In the genomic region with DNA sequence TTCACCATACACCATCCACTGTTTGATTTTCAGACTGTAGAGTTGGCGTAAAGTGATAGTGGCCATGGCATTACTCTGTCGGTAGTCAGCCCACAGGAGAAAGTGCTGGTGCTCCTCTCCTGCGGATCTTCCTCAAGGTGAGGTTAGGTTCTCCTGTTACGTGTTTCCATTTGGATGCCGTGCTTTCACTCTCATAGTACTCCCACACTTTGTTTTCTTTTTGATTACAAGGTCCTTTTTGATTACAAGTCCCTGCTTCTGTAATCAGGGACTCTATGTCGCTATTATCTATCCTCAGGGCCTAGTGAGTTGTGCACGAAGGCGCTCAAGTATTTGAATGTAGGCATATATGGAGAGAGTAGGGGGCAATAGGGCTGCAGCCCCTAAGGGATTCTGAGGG, we compare ENCODE assay signal across 15 cellular contexts. TPM values are rescaled to one million over a fixed set of nuclear protein-coding genes. Genes with fewer than 3 reads are reported as not detected.
DNase-seq lines count a peak whose midpoint lies in the region; ATAC-seq and TF ChIP-seq lines count a peak whose summit lies in the region.
"Had no signal": no experiment of that assay in that cellular context is flagged by ENCODE, and none has a peak within 500 bp of the region (broad histone marks: within the 10 kb centered on the region; RNA-seq: fewer than 3 reads in every experiment).

No MANE protein-coding gene starts in this region.

- H3K27me3 ChIP-seq in GM23338 (ENCODE audit: insufficient read depth) (no peaks in the 10 kb centered on the region), PC-3 (ENCODE audit: low read length) (no peaks in the 10 kb centered on the region), SK-N-SH (ENCODE audit: insufficient read depth) (no peaks in the 10 kb centered on the region)

- H3K27ac ChIP-seq in GM23338 (ENCODE audit: low read depth): no peak overlapping the region
- H3K27ac ChIP-seq in OCI-LY7 (ENCODE audit: low read depth, low read length, poor library complexity, severe bottlenecking): no peak overlapping the region
- no peak overlapping the region for H3K27ac ChIP-seq in PC-3 (ENCODE audit: low read length)
- H3K27ac ChIP-seq in coronary artery: no peak overlapping the region
- H3K27ac ChIP-seq in SK-N-SH (ENCODE audit: low read depth in 2 of 2, low read length in 1 of 2): no peak overlapping the region
- H3K27ac ChIP-seq: 22Rv1 had no signal

- H3K79me2 ChIP-seq in GM23338 (replicated peaks; ENCODE audit: insufficient read depth) (peaks cover 85% of the 10 kb centered on the region), OCI-LY7 (ENCODE audit: insufficient read depth, low read depth, low read length) (peaks cover 90% of the 10 kb centered on the region), PC-3 (ENCODE audit: low read length) (peaks cover 56% of the 10 kb centered on the region), SK-N-SH (ENCODE audit: insufficient read depth) (no peaks in the 10 kb centered on the region)

- POLR2A ChIA-PET in OCI-LY7 (lab: Charles Lee): no interaction called here
- POLR2A ChIA-PET in PC-3 (lab: Charles Lee; ENCODE audit: unreplicated experiment): no interaction called here
- POLR2A ChIA-PET in SK-N-SH (lab: Yijun Ruan, JAX): no interaction called here

- TF ChIP-seq CTCF in GM23338 (conservative IDR thresholded peaks at IDR 0.05; ENCODE audit: low read depth in 2 of 2) (no peak), OCI-LY7 (conservative IDR thresholded peaks at IDR 0.05; ENCODE audit: low read length) (no peak), PC-3 (conservative IDR thresholded peaks at IDR 0.05; ENCODE audit: low read depth, low read length) (no peak), coronary artery (IDR thresholded peaks at IDR 0.05) (no peak), SK-N-SH (IDR thresholded peaks at IDR 0.05) (no peak)

- no peak overlapping the region for H3K4me3 Mint-ChIP-seq in activated CD4-positive, alpha-beta T cell treated with anti-CD3 and anti-CD28 coated beads, Interleukin-2, amount 10 ng/mL, durations not matched to agents 24 days and 14 days
- no peak overlapping the region for H3K4me3 Mint-ChIP-seq in GM23338
- H3K4me3 Mint-ChIP-seq: CD14-positive monocyte had no signal

- peak; percentile 49 for DNase-seq in activated CD4-positive, alpha-beta T cell treated with anti-CD3 and anti-CD28 coated beads, Interleukin-2, amount 10 ng/mL, durations not matched to agents 24 days and 14 days
- no peak for DNase-seq in activated CD4-positive, alpha-beta T cell treated with anti-CD3 and anti-CD28 coated beads, Interleukin-2, amount 50 U/mL, for 48 hours
- DNase-seq in GM23338 (ENCODE audit: low spot score) (no peak), OCI-LY7 (ENCODE audit: low spot score) (no peak), left kidney (ENCODE audit: low read depth, low spot score) (peak; percentile 45), PC-3 (no peak), coronary artery (ENCODE audit: low spot score) (no peak), SK-N-SH (no peak)
- DNase-seq: Caco-2; CD8-positive, alpha-beta memory T cell; GF-D8; GOT3; HCEC 1CT had no signal

- H3K4me2 ChIP-seq in GM23338: no peak overlapping the region
- peak overlapping the region; percentile 91; the same call in 1 of the 2 replicates for H3K4me2 ChIP-seq in OCI-LY7 (ENCODE audit: low read length)
- H3K4me2 ChIP-seq in PC-3 (ENCODE audit: low read length): no peak overlapping the region
- H3K4me2 ChIP-seq in SK-N-SH: no peak overlapping the region

- intact Hi-C loops in activated CD4-positive, alpha-beta T cell treated with anti-CD3 and anti-CD28 coated beads, Interleukin-2, amount 10 ng/mL, durations not matched to agents 24 days and 14 days (cut with micrococcal nuclease): no loop called here
- intact Hi-C loops in OCI-LY7 (cut with micrococcal nuclease; ENCODE audit: unreplicated experiment) (no loop called here), PC-3 (cut with micrococcal nuclease) (no loop called here)

- no peaks in the 10 kb centered on the region for H3K27me3 Mint-ChIP-seq in activated CD4-positive, alpha-beta T cell treated with anti-CD3 and anti-CD28 coated beads, Interleukin-2, amount 10 ng/mL, durations not matched to agents 24 days and 14 days
- no peaks in the 10 kb centered on the region for H3K27me3 Mint-ChIP-seq in GM23338 (ENCODE audit: insufficient read depth, low read depth, poor library complexity)

- peaks cover 13% of the 10 kb centered on the region for H3K36me3 Mint-ChIP-seq in activated CD4-positive, alpha-beta T cell treated with anti-CD3 and anti-CD28 coated beads, Interleukin-2, amount 10 ng/mL, durations not matched to agents 24 days and 14 days (ENCODE audit: low read depth)
- peaks cover 31% of the 10 kb centered on the region for H3K36me3 Mint-ChIP-seq in GM23338 (ENCODE audit: low read depth)
- H3K36me3 Mint-ChIP-seq: CD14-positive monocyte had no signal

- TF ChIP-seq RAD21 in SK-N-SH (IDR thresholded peaks at IDR 0.05; ENCODE audit: low read length): no peak

- 0 out of 2 replicates have a peak, but pooled peaks cover 4% of the 10 kb centered on the region for H3F3A ChIP-seq in GM23338 (replicated peaks; ENCODE audit: low read depth)
- no peaks in the 10 kb centered on the region for H3F3A ChIP-seq in PC-3 (ENCODE audit: low read length, unreplicated experiment)
- no peaks in the 10 kb centered on the region for H3F3A ChIP-seq in SK-N-SH (replicated peaks; ENCODE audit: insufficient read depth)

- WGBS in SK-N-SH (ENCODE audit: low lambda C conversion rate): 90% methylated on average over 8 of the region's 8 CpGs

- H3K36me3 ChIP-seq in GM23338 (ENCODE audit: insufficient read depth) (no peaks in the 10 kb centered on the region), OCI-LY7 (ENCODE audit: insufficient read depth, low read length) (peaks cover 41% of the 10 kb centered on the region), PC-3 (ENCODE audit: low read depth, low read length) (no peaks in the 10 kb centered on the region), SK-N-SH (replicated peaks in 1 of 2; ENCODE audit: control insufficient read depth in 1 of 2, insufficient read depth in 2 of 2, low read length in 1 of 2) (no peaks in the 10 kb centered on the region)

- ATAC-seq in GM23338: no peak
- no peak for ATAC-seq in PC-3

- H2AFZ ChIP-seq in GM23338 (no peak overlapping the region), OCI-LY7 (ENCODE audit: low read length) (no peak overlapping the region), PC-3 (ENCODE audit: low read length) (no peak overlapping the region), SK-N-SH (ENCODE audit: low read depth) (no peak overlapping the region)

- BruUV-seq in OCI-LY7 (replicated peaks; lab: Mats Ljungman, UMichigan) (no TSS peak), PC-3 (replicated peaks; lab: Mats Ljungman, UMichigan) (no TSS peak)

- peaks cover 37% of the 10 kb centered on the region for H3K4me1 ChIP-seq in GM23338 (ENCODE audit: insufficient read depth)
- H3K4me1 ChIP-seq in OCI-LY7 (ENCODE audit: insufficient read depth, low read length, poor library complexity, severe bottlenecking): peaks cover 34% of the 10 kb centered on the region
- peaks cover 15% of the 10 kb centered on the region; the same call in 1 of the 2 replicates for H3K4me1 ChIP-seq in PC-3 (ENCODE audit: insufficient read depth, low read length)
- peaks cover 0 to 3% of the 10 kb centered on the region in 2 experiments; a peak in 2 of 4 replicates for H3K4me1 ChIP-seq in SK-N-SH (ENCODE audit: control insufficient read depth in 1 of 2, insufficient read depth in 2 of 2, low read depth in 1 of 2, low read length in 1 of 2)
- H3K4me1 ChIP-seq: Caco-2 had no signal

- CTCF ChIA-PET in OCI-LY7 (lab: Charles Lee; ENCODE audit: unreplicated experiment) (no interaction called here), PC-3 (lab: Charles Lee) (no interaction called here), SK-N-SH (lab: Yijun Ruan, JAX) (no interaction called here)

- H3K9me3 ChIP-seq in OCI-LY7 (ENCODE audit: low read length) (peaks cover 5% of the 10 kb centered on the region; the same call in 1 of the 2 replicates), PC-3 (ENCODE audit: low read length) (no peaks in the 10 kb centered on the region), SK-N-SH (no peaks in the 10 kb centered on the region)
- H3K9me3 ChIP-seq: Caco-2 had no signal

- H3K9ac ChIP-seq in PC-3 (ENCODE audit: low read length) (no peak overlapping the region), SK-N-SH (no peak overlapping the region)

- H3K9me2 ChIP-seq in GM23338 (ENCODE audit: insufficient read depth): peaks cover 4% of the 10 kb centered on the region; the same call in 1 of the 2 replicates
- H3K9me2 ChIP-seq in OCI-LY7 (ENCODE audit: insufficient read depth, low read length): no peaks in the 10 kb centered on the region
- H3K9me2 ChIP-seq in PC-3 (replicated peaks; ENCODE audit: low read length): no peaks in the 10 kb centered on the region
- no peaks in the 10 kb centered on the region for H3K9me2 ChIP-seq in SK-N-SH

- no peak overlapping the region for H3K27ac Mint-ChIP-seq in activated CD4-positive, alpha-beta T cell treated with anti-CD3 and anti-CD28 coated beads, Interleukin-2, amount 10 ng/mL, durations not matched to agents 24 days and 14 days
- peak overlapping the region; percentile 54 for H3K27ac Mint-ChIP-seq in GM23338
- H3K27ac Mint-ChIP-seq: CD14-positive monocyte; CD8-positive, alpha-beta memory T cell had no signal

- H3K4me1 Mint-ChIP-seq in activated CD4-positive, alpha-beta T cell treated with anti-CD3 and anti-CD28 coated beads, Interleukin-2, amount 10 ng/mL, durations not matched to agents 24 days and 14 days: peaks cover 34% of the 10 kb centered on the region
- peaks cover 65% of the 10 kb centered on the region for H3K4me1 Mint-ChIP-seq in GM23338

- H3K9me3 Mint-ChIP-seq in activated CD4-positive, alpha-beta T cell treated with anti-CD3 and anti-CD28 coated beads, Interleukin-2, amount 10 ng/mL, durations not matched to agents 24 days and 14 days: no peaks in the 10 kb centered on the region
- H3K9me3 Mint-ChIP-seq in GM23338: peaks cover 15% of the 10 kb centered on the region
- H3K9me3 Mint-ChIP-seq: CD8-positive, alpha-beta memory T cell had no signal

- H4K20me1 ChIP-seq in GM23338 (replicated peaks; ENCODE audit: insufficient read depth): peaks cover 21% of the 10 kb centered on the region
- peaks cover 26% of the 10 kb centered on the region; the same call in 1 of the 2 replicates for H4K20me1 ChIP-seq in OCI-LY7 (ENCODE audit: insufficient read depth, low read length)
- H4K20me1 ChIP-seq in PC-3 (ENCODE audit: low read length): peaks cover 29% of the 10 kb centered on the region; the same call in 1 of the 2 replicates
- H4K20me1 ChIP-seq in SK-N-SH (ENCODE audit: insufficient read depth): no peaks in the 10 kb centered on the region

- no peak overlapping the region for H3K4me3 ChIP-seq in GM23338
- peak overlapping the region; percentile 80 for H3K4me3 ChIP-seq in OCI-LY7 (ENCODE audit: low read depth, low read length, poor library complexity, severe bottlenecking)
- no peak overlapping the region for H3K4me3 ChIP-seq in PC-3 (ENCODE audit: low read length)
- no peak overlapping the region for H3K4me3 ChIP-seq in coronary artery
- no peak overlapping the region for H3K4me3 ChIP-seq in SK-N-SH (ENCODE audit: low read depth in 2 of 2, low read length in 1 of 2)

- TF ChIP-seq EP300 in SK-N-SH (IDR thresholded peaks at IDR 0.05; ENCODE audit: borderline replicate concordance in 1 of 2, low read depth in 1 of 2, low read length in 1 of 2): no peak

RNA-seq across cellular contexts. Expression of a gene that starts 4.3 kb away (rescaled TPM):
- 17.5 and 17.8 TPM in 2 replicates for total RNA-seq in activated CD4-positive, alpha-beta T cell treated with anti-CD3 and anti-CD28 coated beads, Interleukin-2, amount 10 ng/mL, durations not matched to agents 24 days and 14 days
- 15.2 and 27.3 TPM in 2 replicates for total RNA-seq in GM23338 (2014; rRNA removed; shearing (Covaris generic))
- polyA plus RNA-seq in GM23338 (2016; fragmentation: Nextera tagmentation; extraction: Ambion mirVana): 8.1 and 9.4 TPM in 2 replicates
- total RNA-seq in OCI-LY7 (2014; rRNA removed; shearing (Covaris generic)): 48.7 and 52.3 TPM in 2 replicates
- 50.1 and 54.6 TPM in 2 replicates for total RNA-seq in OCI-LY7 (2022)
- total RNA-seq in PC-3 (2014; rRNA removed): 8.3 and 13.0 TPM in 2 replicates
- 1.3 and 1.6 TPM in 2 replicates for polyA plus RNA-seq in SK-N-SH (2012; rRNA removed)
- 1.9 TPM in 2 replicates for polyA plus RNA-seq in SK-N-SH (2012; cell fraction: cytosol; rRNA removed)
- polyA plus RNA-seq in SK-N-SH (2012; cell fraction: nucleus; rRNA removed): 0.95 and 1.5 TPM in 2 replicates

Comparison
In these comparisons a context has a peak if more than half of its experiments do, and no peak if none do; other contexts are left out.
1. DNase-seq: peak in activated CD4-positive, alpha-beta T cell treated with anti-CD3 and anti-CD28 coated beads, Interleukin-2, amount 10 ng/mL, durations not matched to agents 24 days and 14 days (single experiment) and left kidney (single experiment); none in activated CD4-positive, alpha-beta T cell treated with anti-CD3 and anti-CD28 coated beads, Interleukin-2, amount 50 U/mL, for 48 hours (0 of 2), GM23338 (single experiment), OCI-LY7 (single experiment), PC-3 (single experiment), coronary artery (single experiment) and SK-N-SH (single experiment).